Comparison of ENCODE assay signal across 22 cellular contexts in genomic region chr13:112815871-112816270, GRCh38.
"Had no signal": no experiment of that assay in that cellular context is flagged by ENCODE, and none has a peak within 500 bp of the region (broad histone marks: within the 10 kb centered on the region; RNA-seq: fewer than 3 reads in every experiment).

No MANE protein-coding gene starts in this region.

- H3K4me3 ChIP-seq: colonic mucosa, esophagus muscularis mucosa, gastrocnemius medialis, heart right ventricle, neural progenitor cell, right atrium auricular region, testis, transverse colon, uterus had no signal

- H3K27me3 ChIP-seq: colonic mucosa, esophagus muscularis mucosa, gastrocnemius medialis, heart right ventricle, neural progenitor cell, right atrium auricular region, testis, transverse colon, uterus had no signal

- H2AFZ ChIP-seq: neural progenitor cell had no signal

- H3K4me2 ChIP-seq: neural progenitor cell had no signal

- ATAC-seq: gastrocnemius medialis; left lobe of liver; natural killer cell treated with Interleukin-12 subunit alpha and Interleukin-12 subunit beta and Interleukin-15 and Interleukin-18, amount 100 ng/mL, for 72 hours; stimulated activated memory B cell treated with anti-CD40 and anti-IgM and Interleukin-4, amounts not matched to agents 10 μg/mL and 1 μg/mL and 100 μg/mL, for 72 hours had no signal

- H3K4me1 ChIP-seq: colonic mucosa, esophagus muscularis mucosa, gastrocnemius medialis, neural progenitor cell, right atrium auricular region, transverse colon, uterus had no signal

- DNase-seq: cerebellar nuclear complex; colonic mucosa; dermis blood vessel endothelial cell; effector CD4-positive, alpha-beta T cell; gastrocnemius medialis; heart right ventricle; hypothalamus; midbrain; occipital lobe; posterior cingulate gyrus; stimulated activated CD4-positive, alpha-beta T cell treated with anti-CD3 and anti-CD28 coated beads, Interleukin-4, amount 100 ng/mL, for 1 hour; stimulated activated CD8-positive, alpha-beta memory T cell treated with anti-CD3 and anti-CD28 coated beads, Interleukin-4, amount 100 ng/mL, for 48 hours; testis; transverse colon; uterus had no signal

- H3K36me3 ChIP-seq: colonic mucosa, transverse colon, uterus had no signal

- H3K9me3 ChIP-seq: colonic mucosa, esophagus muscularis mucosa, gastrocnemius medialis, testis, transverse colon, uterus had no signal

- H3K9ac ChIP-seq: neural progenitor cell had no signal

- H3K27ac ChIP-seq: colonic mucosa, epithelial cell of prostate, esophagus muscularis mucosa, gastrocnemius medialis, heart right ventricle, neural progenitor cell, right atrium auricular region, testis, transverse colon, uterus had no signal
